In genomic region chr1:22543679-22544078, GRCh38 we compare ENCODE assay signal across 1 cellular context.
A peak's percentile ranks its signal among the peaks of the same experiment; 100 is the strongest.
TF ChIP-seq lines count a peak whose summit lies in the region.

No MANE protein-coding gene starts in this region.

TF ChIP-seq in HepG2, 621 proteins besides CTCF, POLR2A, EP300 and RAD21 (continued from another document):
- no peak for TF ChIP-seq THRA (CRISPR knock-in tag; IDR thresholded peaks at IDR 0.05; ENCODE audit: borderline replicate concordance)
- TF ChIP-seq TBL1XR1 (IDR thresholded peaks at IDR 0.05; ENCODE audit: borderline replicate concordance, low read length, partially characterized antibody) = no peak
- no peak for TF ChIP-seq RAD51 (IDR thresholded peaks at IDR 0.05; ENCODE audit: borderline replicate concordance)
- no peak for TF ChIP-seq SIX1 (CRISPR knock-in tag; IDR thresholded peaks at IDR 0.05; ENCODE audit: borderline replicate concordance)
- peak; percentile 10 to 22; a peak in 1 of 4 replicates for TF ChIP-seq NR2F1 (CRISPR knock-in tag; IDR thresholded peaks at IDR 0.05)
- TF ChIP-seq NFE2 (CRISPR knock-in tag; IDR thresholded peaks at IDR 0.05) = no peak
- TF ChIP-seq JARID2 (CRISPR knock-in tag; IDR thresholded peaks at IDR 0.05; ENCODE audit: insufficient replicate concordance) = no peak
- no peak for TF ChIP-seq ZFP37 (CRISPR knock-in tag; IDR thresholded peaks at IDR 0.05; ENCODE audit: borderline replicate concordance)
- no peak for TF ChIP-seq ZNF761 (CRISPR knock-in tag; conservative IDR thresholded peaks at IDR 0.05)
- TF ChIP-seq EED (CRISPR knock-in tag; IDR thresholded peaks at IDR 0.05) = 0 out of 2 replicates have a peak, but pooled peaks have one; percentile 58
